Comparison of ENCODE assay signal across 8 cellular contexts in genomic region chrX:3638280-3638873, GRCh38.
DNase-seq lines count a peak whose midpoint lies in the region; ATAC-seq and TF ChIP-seq lines count a peak whose summit lies in the region.

No MANE protein-coding gene starts in this region.

- H4K20me1 ChIP-seq in PC-3 (ENCODE audit: low read length): no peaks in the 10 kb centered on the region

- no peak overlapping the region for H3K4me2 ChIP-seq in PC-3 (ENCODE audit: low read length)

- H3K9me3 ChIP-seq in PC-3 (ENCODE audit: low read length) (no peaks in the 10 kb centered on the region), ascending aorta (no peaks in the 10 kb centered on the region)

- H3K27me3 ChIP-seq in PC-3 (ENCODE audit: low read length): no peaks in the 10 kb centered on the region
- no peaks in the 10 kb centered on the region for H3K27me3 ChIP-seq in ascending aorta

- H3K36me3 ChIP-seq in PC-3 (ENCODE audit: low read depth, low read length) (no peaks in the 10 kb centered on the region), ascending aorta (peaks cover 0 to 5% of the 10 kb centered on the region in 2 donors)

- POLR2A ChIA-PET in PC-3 (lab: Charles Lee; ENCODE audit: unreplicated experiment): no interaction called here

- H3K9me2 ChIP-seq in PC-3 (replicated peaks; ENCODE audit: low read length): no peaks in the 10 kb centered on the region

- peak; percentile 63 for DNase-seq in activated CD8-positive, alpha-beta memory T cell treated with anti-CD3 and anti-CD28 coated beads for 24 hours
- DNase-seq in activated CD8-positive, alpha-beta memory T cell treated with anti-CD3 and anti-CD28 coated beads, Interleukin-2, amount 50 U/mL, for 48 hours: no peak
- DNase-seq in PC-3: peak; percentile 66
- no peak for DNase-seq in ascending aorta (ENCODE audit: low spot score in 2 of 2)
- peak; percentile 73 for DNase-seq in iPS-NIHi7 (ENCODE audit: extremely low spot score)
- DNase-seq in stimulated activated CD4-positive, alpha-beta T cell treated with anti-CD3 and anti-CD28 coated beads, Interleukin-4, amount 100 ng/mL, for 1 hour: peak; percentile 28
- no peak for DNase-seq in NK-92 (lab: John Stamatoyannopoulos, UW; ENCODE audit: unreplicated experiment)

- H2AFZ ChIP-seq in PC-3 (ENCODE audit: low read length): no peak overlapping the region

- ATAC-seq in HG02852 (IDR thresholded peaks at IDR 0.05; ENCODE audit: unreplicated experiment): peak; percentile 84
- peak; percentile 58; the same call in 1 of the 2 replicates for ATAC-seq in PC-3

- H3K4me1 ChIP-seq in PC-3 (ENCODE audit: insufficient read depth, low read length) (no peaks in the 10 kb centered on the region), ascending aorta (no peaks in the 10 kb centered on the region)

- CTCF ChIA-PET in PC-3 (lab: Charles Lee): no interaction called here

- H3K27ac ChIP-seq in PC-3 (ENCODE audit: low read length) (no peak overlapping the region), ascending aorta (no peak overlapping the region)

- no TSS peak for BruUV-seq in PC-3 (replicated peaks; lab: Mats Ljungman, UMichigan)

- intact Hi-C loops in PC-3 (cut with micrococcal nuclease) (loop anchor here (2.0 kb wide), 1 partner anchor 520 kb away; no protein-coding TSS in a partner anchor), ascending aorta (cut with DNase I) (no loop called here)

- H3K4me3 ChIP-seq in PC-3 (ENCODE audit: low read length): no peak overlapping the region
- H3K4me3 ChIP-seq in ascending aorta: no peak overlapping the region

- H3K9ac ChIP-seq in PC-3 (ENCODE audit: low read length): no peak overlapping the region

- no peaks in the 10 kb centered on the region for H3F3A ChIP-seq in PC-3 (ENCODE audit: low read length, unreplicated experiment)

- H3K79me2 ChIP-seq in PC-3 (ENCODE audit: low read length): no peaks in the 10 kb centered on the region

- TF ChIP-seq CTCF in PC-3 (conservative IDR thresholded peaks at IDR 0.05; ENCODE audit: low read depth, low read length) (peak; percentile 71), ascending aorta (IDR thresholded peaks at IDR 0.05) (peak in 2 of 3 experiments; percentile 39 to 49)

Comparison
In these comparisons a context has a peak if more than half of its experiments do, and no peak if none do; other contexts are left out.
1. DNase-seq: peak in activated CD8-positive, alpha-beta memory T cell treated with anti-CD3 and anti-CD28 coated beads for 24 hours (single experiment), PC-3 (single experiment), iPS-NIHi7 (single experiment) and stimulated activated CD4-positive, alpha-beta T cell treated with anti-CD3 and anti-CD28 coated beads, Interleukin-4, amount 100 ng/mL, for 1 hour (single experiment); none in activated CD8-positive, alpha-beta memory T cell treated with anti-CD3 and anti-CD28 coated beads, Interleukin-2, amount 50 U/mL, for 48 hours (single experiment), ascending aorta (0 of 2) and NK-92 (single experiment).